In genomic region chr18:13266208-13267100, GRCh38 we compare ENCODE assay signal across 11 cellular contexts. TPM values are rescaled to one million over a fixed set of nuclear protein-coding genes. Genes with fewer than 3 reads are reported as not detected.
DNase-seq lines count a peak whose midpoint lies in the region; ATAC-seq lines count a peak whose summit lies in the region.
"Had no signal": no experiment of that assay in that cellular context is flagged by ENCODE, and none has a peak within 500 bp of the region (broad histone marks: within the 10 kb centered on the region; RNA-seq: fewer than 3 reads in every experiment).

No MANE protein-coding gene starts in this region.

- H3K27me3 Mint-ChIP-seq in T-helper 1 cell treated with Interleukin-12 subunit alpha and Interleukin-12 subunit beta and Interleukin-4 antibody, amounts not matched to agents 30 μg/mL and 1 μg/mL, for 36 hours (ENCODE audit: low read depth): peaks cover 9% of the 10 kb centered on the region

- no peaks in the 10 kb centered on the region for H3K27me3 ChIP-seq in H7 (ENCODE audit: control insufficient read depth, insufficient read depth, low read length)

- H3K4me3 Mint-ChIP-seq in T-helper 1 cell treated with Interleukin-12 subunit alpha and Interleukin-12 subunit beta and Interleukin-4 antibody, amounts not matched to agents 30 μg/mL and 1 μg/mL, for 36 hours: peak overlapping the region; percentile 53
- H3K4me3 Mint-ChIP-seq: memory B cell had no signal

- no peak overlapping the region for H3K4me3 ChIP-seq in H7 (ENCODE audit: insufficient read depth, low read depth, low read length)

- no peak for ATAC-seq in left lobe of liver

- H3K27ac Mint-ChIP-seq in T-helper 1 cell treated with Interleukin-12 subunit alpha and Interleukin-12 subunit beta and Interleukin-4 antibody, amounts not matched to agents 30 μg/mL and 1 μg/mL, for 36 hours: peak overlapping the region; percentile 87
- H3K27ac Mint-ChIP-seq: memory B cell had no signal

- H3K36me3 ChIP-seq in H7 (replicated peaks; ENCODE audit: control insufficient read depth, insufficient read depth, low read length): no peaks in the 10 kb centered on the region

- peak; percentile 10 for DNase-seq in activated naive CD8-positive, alpha-beta T cell treated with anti-CD3 and anti-CD28 coated beads, Interleukin-2, amount 50 U/mL, for 16 hours (ENCODE audit: low read depth, low spot score)
- DNase-seq in left lobe of liver (ENCODE audit: low spot score) (peak; percentile 40), HuH-7.5 (ENCODE audit: low spot score) (no peak), NCI-H345 (lab: John Stamatoyannopoulos, UW) (no peak), H7 (no peak), epidermal melanocyte (ENCODE audit: insufficient read length, low spot score) (no peak)
- peak; percentile 70 for DNase-seq in stimulated activated CD8-positive, alpha-beta memory T cell treated with anti-CD3 and anti-CD28 coated beads, Interleukin-4, amount 100 ng/mL, for 48 hours
- DNase-seq: DMS53 had no signal

- no peaks in the 10 kb centered on the region for H3K9me3 Mint-ChIP-seq in T-helper 1 cell treated with Interleukin-12 subunit alpha and Interleukin-12 subunit beta and Interleukin-4 antibody, amounts not matched to agents 30 μg/mL and 1 μg/mL, for 36 hours
- H3K9me3 Mint-ChIP-seq: memory B cell had no signal

- H3K36me3 Mint-ChIP-seq in T-helper 1 cell treated with Interleukin-12 subunit alpha and Interleukin-12 subunit beta and Interleukin-4 antibody, amounts not matched to agents 30 μg/mL and 1 μg/mL, for 36 hours (ENCODE audit: low read depth): no peaks in the 10 kb centered on the region
- H3K36me3 Mint-ChIP-seq: memory B cell had no signal

- peaks cover 41% of the 10 kb centered on the region for H3K4me1 Mint-ChIP-seq in T-helper 1 cell treated with Interleukin-12 subunit alpha and Interleukin-12 subunit beta and Interleukin-4 antibody, amounts not matched to agents 30 μg/mL and 1 μg/mL, for 36 hours (ENCODE audit: low read depth)

RNA-seq across cellular contexts. Expression of gene LDLRAD4, which starts 47.9 kb away (rescaled TPM):
- 41.9 TPM for total RNA-seq in left lobe of liver
- total RNA-seq in H7 (2014; rRNA removed; shearing (Covaris generic)): 21.0 and 23.9 TPM in 2 replicates
- total RNA-seq: LHCN-M2 had no signal

Comparison
In these comparisons a context has a peak if more than half of its experiments do, and no peak if none do; other contexts are left out.
1. DNase-seq: peak in activated naive CD8-positive, alpha-beta T cell treated with anti-CD3 and anti-CD28 coated beads, Interleukin-2, amount 50 U/mL, for 16 hours (single experiment), left lobe of liver (single experiment) and stimulated activated CD8-positive, alpha-beta memory T cell treated with anti-CD3 and anti-CD28 coated beads, Interleukin-4, amount 100 ng/mL, for 48 hours (single experiment); none in HuH-7.5 (single experiment), NCI-H345 (single experiment), H7 (single experiment) and epidermal melanocyte (single experiment).